Comparison of ENCODE assay signal across 1 cellular context in genomic region chr6:163392533-163392932, GRCh38.
TF ChIP-seq lines count a peak whose summit lies in the region.

No MANE protein-coding gene starts in this region.

TF ChIP-seq in IMR-90, 13 proteins besides CTCF, POLR2A, EP300 and RAD21:
- TF ChIP-seq NFE2L2 (IDR thresholded peaks at IDR 0.05; ENCODE audit: low read depth, low read length) (no peak), CHD1 (IDR thresholded peaks at IDR 0.05; ENCODE audit: low read depth, low read length) (no peak), RCOR1 (IDR thresholded peaks at IDR 0.05; ENCODE audit: insufficient replicate concordance, low read length) (no peak), USF2 (IDR thresholded peaks at IDR 0.05; ENCODE audit: low read depth, low read length) (no peak), MAZ (IDR thresholded peaks at IDR 0.05; ENCODE audit: borderline replicate concordance, low read depth, low read length) (no peak), SMC3 (IDR thresholded peaks at IDR 0.05; ENCODE audit: low read depth, low read length) (no peak), MXI1 (IDR thresholded peaks at IDR 0.05; ENCODE audit: borderline replicate concordance, low read depth, low read length) (no peak), CEBPB (IDR thresholded peaks at IDR 0.05; ENCODE audit: low read depth, low read length) (no peak), MAFK (IDR thresholded peaks at IDR 0.05; ENCODE audit: low read depth, low read length) (no peak), FOS (IDR thresholded peaks at IDR 0.05; ENCODE audit: low read depth, low read length) (no peak), ELK1 (IDR thresholded peaks at IDR 0.05; ENCODE audit: borderline replicate concordance, low read depth, low read length) (no peak), BHLHE40 (IDR thresholded peaks at IDR 0.05; ENCODE audit: low read depth, low read length) (no peak), RFX5 (IDR thresholded peaks at IDR 0.05; ENCODE audit: low read depth, low read length) (no peak)
